Comparison of ENCODE assay signal across 2 cellular contexts in the genomic region with DNA sequence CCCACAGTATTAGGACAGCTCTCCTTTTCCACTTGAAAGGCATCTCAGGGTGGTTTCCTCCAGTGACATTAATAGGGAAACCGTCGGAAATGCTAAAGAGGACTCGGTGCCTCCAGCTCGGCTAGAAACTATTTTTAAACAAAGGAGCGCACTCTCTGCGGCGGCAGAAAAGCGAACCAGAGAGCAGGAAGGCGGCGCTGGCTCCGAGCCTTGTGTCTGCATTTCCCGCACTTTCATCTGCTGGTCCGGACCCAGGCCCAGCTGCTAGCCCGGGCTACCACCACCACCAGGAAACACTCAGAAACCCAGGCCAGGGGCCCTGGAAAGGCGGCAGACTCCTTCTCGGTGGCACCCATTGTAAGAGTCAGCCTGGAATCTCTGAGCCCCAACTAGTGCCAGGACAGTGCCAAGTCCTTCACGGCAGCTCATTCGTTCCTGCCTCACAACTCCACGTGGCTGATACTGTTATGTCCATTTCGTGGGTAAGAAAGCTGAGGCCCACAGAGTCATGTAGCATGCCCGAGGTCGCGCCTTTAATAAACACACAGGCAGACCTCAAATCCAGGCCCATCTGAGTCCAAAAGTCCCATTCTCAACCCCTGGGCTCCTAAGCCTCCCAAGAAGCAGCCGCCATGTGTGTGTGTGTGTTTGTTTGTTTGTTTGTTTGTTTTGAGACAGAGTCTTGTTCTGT.
TF ChIP-seq lines count a peak whose summit lies in the region.

No MANE protein-coding gene starts in this region.

TF ChIP-seq in GM23338, 12 proteins besides CTCF, POLR2A, EP300 and RAD21:
- TF ChIP-seq, protein P1, sequence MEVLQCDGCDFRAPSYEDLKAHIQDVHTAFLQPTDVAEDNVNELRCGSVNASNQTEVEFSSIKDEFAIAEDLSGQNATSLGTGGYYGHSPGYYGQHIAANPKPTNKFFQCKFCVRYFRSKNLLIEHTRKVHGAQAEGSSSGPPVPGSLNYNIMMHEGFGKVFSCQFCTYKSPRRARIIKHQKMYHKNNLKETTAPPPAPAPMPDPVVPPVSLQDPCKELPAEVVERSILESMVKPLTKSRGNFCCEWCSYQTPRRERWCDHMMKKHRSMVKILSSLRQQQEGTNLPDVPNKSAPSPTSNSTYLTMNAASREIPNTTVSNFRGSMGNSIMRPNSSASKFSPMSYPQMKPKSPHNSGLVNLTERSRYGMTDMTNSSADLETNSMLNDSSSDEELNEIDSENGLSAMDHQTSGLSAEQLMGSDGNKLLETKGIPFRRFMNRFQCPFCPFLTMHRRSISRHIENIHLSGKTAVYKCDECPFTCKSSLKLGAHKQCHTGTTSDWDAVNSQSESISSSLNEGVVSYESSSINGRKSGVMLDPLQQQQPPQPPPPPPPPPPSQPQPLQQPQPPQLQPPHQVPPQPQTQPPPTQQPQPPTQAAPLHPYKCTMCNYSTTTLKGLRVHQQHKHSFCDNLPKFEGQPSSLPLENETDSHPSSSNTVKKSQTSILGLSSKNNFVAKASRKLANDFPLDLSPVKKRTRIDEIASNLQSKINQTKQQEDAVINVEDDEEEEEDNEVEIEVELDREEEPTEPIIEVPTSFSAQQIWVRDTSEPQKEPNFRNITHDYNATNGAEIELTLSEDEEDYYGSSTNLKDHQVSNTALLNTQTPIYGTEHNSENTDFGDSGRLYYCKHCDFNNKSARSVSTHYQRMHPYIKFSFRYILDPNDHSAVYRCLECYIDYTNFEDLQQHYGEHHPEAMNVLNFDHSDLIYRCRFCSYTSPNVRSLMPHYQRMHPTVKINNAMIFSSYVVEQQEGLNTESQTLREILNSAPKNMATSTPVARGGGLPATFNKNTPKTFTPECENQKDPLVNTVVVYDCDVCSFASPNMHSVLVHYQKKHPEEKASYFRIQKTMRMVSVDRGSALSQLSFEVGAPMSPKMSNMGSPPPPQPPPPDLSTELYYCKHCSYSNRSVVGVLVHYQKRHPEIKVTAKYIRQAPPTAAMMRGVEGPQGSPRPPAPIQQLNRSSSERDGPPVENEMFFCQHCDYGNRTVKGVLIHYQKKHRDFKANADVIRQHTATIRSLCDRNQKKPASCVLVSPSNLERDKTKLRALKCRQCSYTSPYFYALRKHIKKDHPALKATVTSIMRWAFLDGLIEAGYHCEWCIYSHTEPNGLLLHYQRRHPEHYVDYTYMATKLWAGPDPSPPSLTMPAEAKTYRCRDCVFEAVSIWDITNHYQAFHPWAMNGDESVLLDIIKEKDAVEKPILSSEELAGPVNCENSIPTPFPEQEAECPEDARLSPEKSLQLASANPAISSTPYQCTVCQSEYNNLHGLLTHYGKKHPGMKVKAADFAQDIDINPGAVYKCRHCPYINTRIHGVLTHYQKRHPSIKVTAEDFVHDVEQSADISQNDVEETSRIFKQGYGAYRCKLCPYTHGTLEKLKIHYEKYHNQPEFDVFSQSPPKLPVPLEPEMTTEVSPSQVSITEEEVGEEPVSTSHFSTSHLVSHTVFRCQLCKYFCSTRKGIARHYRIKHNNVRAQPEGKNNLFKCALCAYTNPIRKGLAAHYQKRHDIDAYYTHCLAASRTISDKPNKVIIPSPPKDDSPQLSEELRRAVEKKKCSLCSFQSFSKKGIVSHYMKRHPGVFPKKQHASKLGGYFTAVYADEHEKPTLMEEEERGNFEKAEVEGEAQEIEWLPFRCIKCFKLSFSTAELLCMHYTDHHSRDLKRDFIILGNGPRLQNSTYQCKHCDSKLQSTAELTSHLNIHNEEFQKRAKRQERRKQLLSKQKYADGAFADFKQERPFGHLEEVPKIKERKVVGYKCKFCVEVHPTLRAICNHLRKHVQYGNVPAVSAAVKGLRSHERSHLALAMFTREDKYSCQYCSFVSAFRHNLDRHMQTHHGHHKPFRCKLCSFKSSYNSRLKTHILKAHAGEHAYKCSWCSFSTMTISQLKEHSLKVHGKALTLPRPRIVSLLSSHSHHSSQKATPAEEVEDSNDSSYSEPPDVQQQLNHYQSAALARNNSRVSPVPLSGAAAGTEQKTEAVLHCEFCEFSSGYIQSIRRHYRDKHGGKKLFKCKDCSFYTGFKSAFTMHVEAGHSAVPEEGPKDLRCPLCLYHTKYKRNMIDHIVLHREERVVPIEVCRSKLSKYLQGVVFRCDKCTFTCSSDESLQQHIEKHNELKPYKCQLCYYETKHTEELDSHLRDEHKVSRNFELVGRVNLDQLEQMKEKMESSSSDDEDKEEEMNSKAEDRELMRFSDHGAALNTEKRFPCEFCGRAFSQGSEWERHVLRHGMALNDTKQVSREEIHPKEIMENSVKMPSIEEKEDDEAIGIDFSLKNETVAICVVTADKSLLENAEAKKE (CRISPR knock-in tag; IDR thresholded peaks at IDR 0.05), result no peak
- TF ChIP-seq JUNB (IDR thresholded peaks at IDR 0.05; ENCODE audit: unreplicated experiment) (no peak), ZNF114 (CRISPR knock-in tag; IDR thresholded peaks at IDR 0.05) (no peak), ZNF331 (CRISPR knock-in tag; IDR thresholded peaks at IDR 0.05; ENCODE audit: low read depth) (no peak), EZH2 (IDR thresholded peaks at IDR 0.05; ENCODE audit: low read depth, unreplicated experiment) (no peak), EZH2phosphoT487 (IDR thresholded peaks at IDR 0.05; ENCODE audit: unreplicated experiment) (no peak), CREB1 (CRISPR knock-in tag; IDR thresholded peaks at IDR 0.05; ENCODE audit: low read depth) (no peak)
- TF ChIP-seq, protein P2, sequence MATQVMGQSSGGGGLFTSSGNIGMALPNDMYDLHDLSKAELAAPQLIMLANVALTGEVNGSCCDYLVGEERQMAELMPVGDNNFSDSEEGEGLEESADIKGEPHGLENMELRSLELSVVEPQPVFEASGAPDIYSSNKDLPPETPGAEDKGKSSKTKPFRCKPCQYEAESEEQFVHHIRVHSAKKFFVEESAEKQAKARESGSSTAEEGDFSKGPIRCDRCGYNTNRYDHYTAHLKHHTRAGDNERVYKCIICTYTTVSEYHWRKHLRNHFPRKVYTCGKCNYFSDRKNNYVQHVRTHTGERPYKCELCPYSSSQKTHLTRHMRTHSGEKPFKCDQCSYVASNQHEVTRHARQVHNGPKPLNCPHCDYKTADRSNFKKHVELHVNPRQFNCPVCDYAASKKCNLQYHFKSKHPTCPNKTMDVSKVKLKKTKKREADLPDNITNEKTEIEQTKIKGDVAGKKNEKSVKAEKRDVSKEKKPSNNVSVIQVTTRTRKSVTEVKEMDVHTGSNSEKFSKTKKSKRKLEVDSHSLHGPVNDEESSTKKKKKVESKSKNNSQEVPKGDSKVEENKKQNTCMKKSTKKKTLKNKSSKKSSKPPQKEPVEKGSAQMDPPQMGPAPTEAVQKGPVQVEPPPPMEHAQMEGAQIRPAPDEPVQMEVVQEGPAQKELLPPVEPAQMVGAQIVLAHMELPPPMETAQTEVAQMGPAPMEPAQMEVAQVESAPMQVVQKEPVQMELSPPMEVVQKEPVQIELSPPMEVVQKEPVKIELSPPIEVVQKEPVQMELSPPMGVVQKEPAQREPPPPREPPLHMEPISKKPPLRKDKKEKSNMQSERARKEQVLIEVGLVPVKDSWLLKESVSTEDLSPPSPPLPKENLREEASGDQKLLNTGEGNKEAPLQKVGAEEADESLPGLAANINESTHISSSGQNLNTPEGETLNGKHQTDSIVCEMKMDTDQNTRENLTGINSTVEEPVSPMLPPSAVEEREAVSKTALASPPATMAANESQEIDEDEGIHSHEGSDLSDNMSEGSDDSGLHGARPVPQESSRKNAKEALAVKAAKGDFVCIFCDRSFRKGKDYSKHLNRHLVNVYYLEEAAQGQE (IDR thresholded peaks at IDR 0.05; ENCODE audit: unreplicated experiment), result no peak
TF ChIP-seq in GM23338: peak in this region for 0.

TF ChIP-seq in GM12878, 131 proteins besides CTCF, POLR2A, EP300 and RAD21:
- TF ChIP-seq, protein P3, sequence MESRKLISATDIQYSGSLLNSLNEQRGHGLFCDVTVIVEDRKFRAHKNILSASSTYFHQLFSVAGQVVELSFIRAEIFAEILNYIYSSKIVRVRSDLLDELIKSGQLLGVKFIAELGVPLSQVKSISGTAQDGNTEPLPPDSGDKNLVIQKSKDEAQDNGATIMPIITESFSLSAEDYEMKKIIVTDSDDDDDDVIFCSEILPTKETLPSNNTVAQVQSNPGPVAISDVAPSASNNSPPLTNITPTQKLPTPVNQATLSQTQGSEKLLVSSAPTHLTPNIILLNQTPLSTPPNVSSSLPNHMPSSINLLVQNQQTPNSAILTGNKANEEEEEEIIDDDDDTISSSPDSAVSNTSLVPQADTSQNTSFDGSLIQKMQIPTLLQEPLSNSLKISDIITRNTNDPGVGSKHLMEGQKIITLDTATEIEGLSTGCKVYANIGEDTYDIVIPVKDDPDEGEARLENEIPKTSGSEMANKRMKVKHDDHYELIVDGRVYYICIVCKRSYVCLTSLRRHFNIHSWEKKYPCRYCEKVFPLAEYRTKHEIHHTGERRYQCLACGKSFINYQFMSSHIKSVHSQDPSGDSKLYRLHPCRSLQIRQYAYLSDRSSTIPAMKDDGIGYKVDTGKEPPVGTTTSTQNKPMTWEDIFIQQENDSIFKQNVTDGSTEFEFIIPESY (IDR thresholded peaks at IDR 0.05), result no peak
- TF ChIP-seq CBX5 (IDR thresholded peaks at IDR 0.05; ENCODE audit: low read depth) (no peak), KAT2A (conservative IDR thresholded peaks at IDR 0.05; ENCODE audit: control insufficient read depth, low read depth, low read length) (no peak), TBL1XR1 (IDR thresholded peaks at IDR 0.05; ENCODE audit: low read depth, low read length) (no peak), ZNF217 (IDR thresholded peaks at IDR 0.05) (no peak), NR2C2 (IDR thresholded peaks at IDR 0.05; ENCODE audit: borderline replicate concordance, control insufficient read depth, insufficient read length, low read depth) (no peak), EED (IDR thresholded peaks at IDR 0.05; ENCODE audit: low read depth) (no peak), IKZF1 (conservative IDR thresholded peaks at IDR 0.05) (no peak), HDGF (IDR thresholded peaks at IDR 0.05) (no peak), TAF1 (IDR thresholded peaks at IDR 0.05; ENCODE audit: borderline replicate concordance, low read depth, low read length) (no peak), KLF5 (IDR thresholded peaks at IDR 0.05; ENCODE audit: partially characterized antibody) (no peak), YY1 (IDR thresholded peaks at IDR 0.05; ENCODE audit: low read depth, low read length) (no peak)
- TF ChIP-seq, protein P4, sequence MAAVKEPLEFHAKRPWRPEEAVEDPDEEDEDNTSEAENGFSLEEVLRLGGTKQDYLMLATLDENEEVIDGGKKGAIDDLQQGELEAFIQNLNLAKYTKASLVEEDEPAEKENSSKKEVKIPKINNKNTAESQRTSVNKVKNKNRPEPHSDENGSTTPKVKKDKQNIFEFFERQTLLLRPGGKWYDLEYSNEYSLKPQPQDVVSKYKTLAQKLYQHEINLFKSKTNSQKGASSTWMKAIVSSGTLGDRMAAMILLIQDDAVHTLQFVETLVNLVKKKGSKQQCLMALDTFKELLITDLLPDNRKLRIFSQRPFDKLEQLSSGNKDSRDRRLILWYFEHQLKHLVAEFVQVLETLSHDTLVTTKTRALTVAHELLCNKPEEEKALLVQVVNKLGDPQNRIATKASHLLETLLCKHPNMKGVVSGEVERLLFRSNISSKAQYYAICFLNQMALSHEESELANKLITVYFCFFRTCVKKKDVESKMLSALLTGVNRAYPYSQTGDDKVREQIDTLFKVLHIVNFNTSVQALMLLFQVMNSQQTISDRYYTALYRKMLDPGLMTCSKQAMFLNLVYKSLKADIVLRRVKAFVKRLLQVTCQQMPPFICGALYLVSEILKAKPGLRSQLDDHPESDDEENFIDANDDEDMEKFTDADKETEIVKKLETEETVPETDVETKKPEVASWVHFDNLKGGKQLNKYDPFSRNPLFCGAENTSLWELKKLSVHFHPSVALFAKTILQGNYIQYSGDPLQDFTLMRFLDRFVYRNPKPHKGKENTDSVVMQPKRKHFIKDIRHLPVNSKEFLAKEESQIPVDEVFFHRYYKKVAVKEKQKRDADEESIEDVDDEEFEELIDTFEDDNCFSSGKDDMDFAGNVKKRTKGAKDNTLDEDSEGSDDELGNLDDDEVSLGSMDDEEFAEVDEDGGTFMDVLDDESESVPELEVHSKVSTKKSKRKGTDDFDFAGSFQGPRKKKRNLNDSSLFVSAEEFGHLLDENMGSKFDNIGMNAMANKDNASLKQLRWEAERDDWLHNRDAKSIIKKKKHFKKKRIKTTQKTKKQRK (IDR thresholded peaks at IDR 0.05; ENCODE audit: low read depth, low read length), result no peak
- TF ChIP-seq, protein P5, sequence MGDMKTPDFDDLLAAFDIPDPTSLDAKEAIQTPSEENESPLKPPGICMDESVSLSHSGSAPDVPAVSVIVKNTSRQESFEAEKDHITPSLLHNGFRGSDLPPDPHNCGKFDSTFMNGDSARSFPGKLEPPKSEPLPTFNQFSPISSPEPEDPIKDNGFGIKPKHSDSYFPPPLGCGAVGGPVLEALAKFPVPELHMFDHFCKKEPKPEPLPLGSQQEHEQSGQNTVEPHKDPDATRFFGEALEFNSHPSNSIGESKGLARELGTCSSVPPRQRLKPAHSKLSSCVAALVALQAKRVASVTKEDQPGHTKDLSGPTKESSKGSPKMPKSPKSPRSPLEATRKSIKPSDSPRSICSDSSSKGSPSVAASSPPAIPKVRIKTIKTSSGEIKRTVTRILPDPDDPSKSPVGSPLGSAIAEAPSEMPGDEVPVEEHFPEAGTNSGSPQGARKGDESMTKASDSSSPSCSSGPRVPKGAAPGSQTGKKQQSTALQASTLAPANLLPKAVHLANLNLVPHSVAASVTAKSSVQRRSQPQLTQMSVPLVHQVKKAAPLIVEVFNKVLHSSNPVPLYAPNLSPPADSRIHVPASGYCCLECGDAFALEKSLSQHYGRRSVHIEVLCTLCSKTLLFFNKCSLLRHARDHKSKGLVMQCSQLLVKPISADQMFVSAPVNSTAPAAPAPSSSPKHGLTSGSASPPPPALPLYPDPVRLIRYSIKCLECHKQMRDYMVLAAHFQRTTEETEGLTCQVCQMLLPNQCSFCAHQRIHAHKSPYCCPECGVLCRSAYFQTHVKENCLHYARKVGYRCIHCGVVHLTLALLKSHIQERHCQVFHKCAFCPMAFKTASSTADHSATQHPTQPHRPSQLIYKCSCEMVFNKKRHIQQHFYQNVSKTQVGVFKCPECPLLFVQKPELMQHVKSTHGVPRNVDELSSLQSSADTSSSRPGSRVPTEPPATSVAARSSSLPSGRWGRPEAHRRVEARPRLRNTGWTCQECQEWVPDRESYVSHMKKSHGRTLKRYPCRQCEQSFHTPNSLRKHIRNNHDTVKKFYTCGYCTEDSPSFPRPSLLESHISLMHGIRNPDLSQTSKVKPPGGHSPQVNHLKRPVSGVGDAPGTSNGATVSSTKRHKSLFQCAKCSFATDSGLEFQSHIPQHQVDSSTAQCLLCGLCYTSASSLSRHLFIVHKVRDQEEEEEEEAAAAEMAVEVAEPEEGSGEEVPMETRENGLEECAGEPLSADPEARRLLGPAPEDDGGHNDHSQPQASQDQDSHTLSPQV (IDR thresholded peaks at IDR 0.05), result no peak
